ENCODE assay signal across 8 cellular contexts in genomic region chr2:42046819-42047487, GRCh38. TPM values are rescaled to one million over a fixed set of nuclear protein-coding genes. Genes with fewer than 3 reads are reported as not detected.
A peak's percentile ranks its signal among the peaks of the same experiment; 100 is the strongest.
DNase-seq lines count a peak whose midpoint lies in the region; ATAC-seq lines count a peak whose summit lies in the region.

No MANE protein-coding gene starts in this region.

- H3K4me1 Mint-ChIP-seq in activated naive CD8-positive, alpha-beta T cell treated with anti-CD3 and anti-CD28 coated beads, Interleukin-2, amount 50 U/mL, for 24 hours, result peaks cover 7% of the 10 kb centered on the region
- peaks cover 6% of the 10 kb centered on the region for H3K4me1 Mint-ChIP-seq in stimulated activated naive CD8-positive, alpha-beta T cell treated with anti-CD3 and anti-CD28 coated beads, Interleukin-15, amount 100 ng/mL, for 72 hours

- H3K4me1 ChIP-seq in HUES64 (ENCODE audit: insufficient read depth, low read length), result peaks cover 46% of the 10 kb centered on the region

- under 1% methylated on average over 38 of the region's 39 CpGs for WGBS in HUES64

- no peaks in the 10 kb centered on the region for H3K9me3 Mint-ChIP-seq in activated naive CD8-positive, alpha-beta T cell treated with anti-CD3 and anti-CD28 coated beads, Interleukin-2, amount 50 U/mL, for 24 hours
- H3K9me3 Mint-ChIP-seq in stimulated activated naive CD8-positive, alpha-beta T cell treated with anti-CD3 and anti-CD28 coated beads, Interleukin-15, amount 100 ng/mL, for 72 hours, result no peaks in the 10 kb centered on the region

- peak overlapping the region; percentile 63 for H3K4me3 Mint-ChIP-seq in activated naive CD8-positive, alpha-beta T cell treated with anti-CD3 and anti-CD28 coated beads, Interleukin-2, amount 50 U/mL, for 24 hours
- peak overlapping the region; percentile 64 to 69 for H3K4me3 Mint-ChIP-seq in stimulated activated naive CD8-positive, alpha-beta T cell treated with anti-CD3 and anti-CD28 coated beads, Interleukin-15, amount 100 ng/mL, for 72 hours

- peaks cover 14% of the 10 kb centered on the region for H3K27me3 ChIP-seq in HUES64 (ENCODE audit: insufficient read depth, low read length)

- ATAC-seq in activated naive CD8-positive, alpha-beta T cell treated with anti-CD3 and anti-CD28 coated beads, Interleukin-2, amount 50 U/mL, for 24 hours, result no peak
- ATAC-seq in stimulated activated naive CD8-positive, alpha-beta T cell treated with anti-CD3 and anti-CD28 coated beads, Interleukin-15, amount 100 ng/mL, for 72 hours, result no peak
- ATAC-seq in HG02938 (IDR thresholded peaks at IDR 0.05; ENCODE audit: unreplicated experiment), result no peak

- H3K27ac ChIP-seq in HUES64 (ENCODE audit: low read depth, low read length), result peak overlapping the region; percentile 97

- H3K4me3 ChIP-seq in HUES64 (ENCODE audit: low read length), result peak overlapping the region; percentile 60

- H3K27me3 Mint-ChIP-seq in activated naive CD8-positive, alpha-beta T cell treated with anti-CD3 and anti-CD28 coated beads, Interleukin-2, amount 50 U/mL, for 24 hours, result peaks cover 62% of the 10 kb centered on the region
- peaks cover 87% of the 10 kb centered on the region for H3K27me3 Mint-ChIP-seq in stimulated activated naive CD8-positive, alpha-beta T cell treated with anti-CD3 and anti-CD28 coated beads, Interleukin-15, amount 100 ng/mL, for 72 hours

- in situ Hi-C loops in Caki2 (cut with HindIII; ENCODE audit: low pct_unique_long_range_greater_than_20kb, low sequenced_read_pairs), result no loop called here

- peak; percentile 13 for DNase-seq in Caki2 (ENCODE audit: low read depth)
- DNase-seq in activated naive CD8-positive, alpha-beta T cell treated with anti-CD3 and anti-CD28 coated beads, Interleukin-2, amount 50 U/mL, for 24 hours, result no peak
- peak; percentile 84 for DNase-seq in iPS-NIHi7 (ENCODE audit: extremely low spot score)
- peak in 1 of 2 donors; percentile 9 for DNase-seq in stimulated activated naive CD8-positive, alpha-beta T cell treated with anti-CD3 and anti-CD28 coated beads, Interleukin-15, amount 100 ng/mL, for 72 hours
- DNase-seq in NCI-H345 treated with DMSO at 0.1 percent for 48 hours (lab: John Stamatoyannopoulos, UW; ENCODE audit: unreplicated experiment), result no peak
- no peak for DNase-seq in SKM-1 (lab: John Stamatoyannopoulos, UW; ENCODE audit: unreplicated experiment)

- no peak overlapping the region for H3K27ac Mint-ChIP-seq in activated naive CD8-positive, alpha-beta T cell treated with anti-CD3 and anti-CD28 coated beads, Interleukin-2, amount 50 U/mL, for 24 hours
- peak overlapping the region in 1 of 2 donors; percentile 14 for H3K27ac Mint-ChIP-seq in stimulated activated naive CD8-positive, alpha-beta T cell treated with anti-CD3 and anti-CD28 coated beads, Interleukin-15, amount 100 ng/mL, for 72 hours

- peak overlapping the region; percentile 80 for H3K9ac ChIP-seq in HUES64 (ENCODE audit: low read depth, low read length)

- no peaks in the 10 kb centered on the region for H3K9me3 ChIP-seq in HUES64 (ENCODE audit: insufficient read depth, low read depth, low read length)

- H3K36me3 Mint-ChIP-seq in activated naive CD8-positive, alpha-beta T cell treated with anti-CD3 and anti-CD28 coated beads, Interleukin-2, amount 50 U/mL, for 24 hours (ENCODE audit: low read depth), result no peaks in the 10 kb centered on the region

- H3K36me3 ChIP-seq in HUES64 (ENCODE audit: insufficient read depth, low read length), result no peaks in the 10 kb centered on the region

RNA-seq across cellular contexts. Expression of gene PKDCC, which starts 0.9 kb away (rescaled TPM):
- total RNA-seq in Caki2 (2014; rRNA removed; shearing (Covaris generic); ENCODE audit: low replicate concordance), result 1.6 and 2.1 TPM in 2 replicates
- polyA plus RNA-seq in HUES64 (2013, experiment 1 of 2), result 98.9 TPM
- polyA plus RNA-seq in HUES64 (2013, experiment 2 of 2), result 117 TPM

Comparison
In these comparisons a context has a peak if more than half of its experiments do, and no peak if none do; other contexts are left out.
1. DNase-seq: peak in Caki2 (single experiment) and iPS-NIHi7 (single experiment); none in activated naive CD8-positive, alpha-beta T cell treated with anti-CD3 and anti-CD28 coated beads, Interleukin-2, amount 50 U/mL, for 24 hours (single experiment), NCI-H345 treated with DMSO at 0.1 percent for 48 hours (single experiment) and SKM-1 (single experiment).